In the genomic region with DNA sequence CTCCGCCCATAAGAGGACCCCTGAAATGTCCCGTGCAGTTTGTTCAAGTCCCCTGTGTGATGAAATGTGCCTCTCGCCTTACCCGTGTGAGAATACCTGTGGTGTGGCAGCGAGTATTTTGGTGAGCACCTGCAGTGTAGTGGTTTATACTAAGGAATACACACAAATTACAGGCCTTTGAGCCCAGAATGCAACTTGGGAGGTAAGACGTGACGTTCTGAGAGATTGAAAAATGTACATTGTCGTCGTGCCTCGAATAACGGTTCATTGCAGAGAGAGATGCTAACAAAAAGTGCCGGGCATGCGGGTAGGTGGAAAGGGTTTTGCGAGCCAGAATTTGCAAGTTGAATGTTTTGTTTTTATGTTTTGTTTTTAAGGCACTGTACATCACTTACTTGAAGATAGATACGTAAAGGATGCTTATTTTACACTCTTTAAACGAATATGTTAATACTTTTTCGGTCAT, we compare ENCODE assay signal across 8 cellular contexts. TPM values are rescaled to one million over a fixed set of nuclear protein-coding genes. Genes with fewer than 3 reads are reported as not detected.
DNase-seq lines count a peak whose midpoint lies in the region; ATAC-seq, FAIRE-seq and TF ChIP-seq lines count a peak whose summit lies in the region.

No MANE protein-coding gene starts in this region.

- H3K36me3 ChIP-seq in GM12878 (ENCODE audit: control insufficient read depth in 2 of 2, insufficient read depth in 2 of 2, low read length in 1 of 2) = peaks cover 0 to 3% of the 10 kb centered on the region in 2 experiments; a peak in 1 of 4 replicates

- no peaks in the 10 kb centered on the region for H3K9me3 ChIP-seq in AG04450 (ENCODE audit: control insufficient read depth, insufficient read depth, low read length)
- no peaks in the 10 kb centered on the region for H3K9me3 ChIP-seq in GM12878 (replicated peaks; ENCODE audit: control insufficient read depth, insufficient read depth, low read length)
- H3K9me3 ChIP-seq in mononuclear cell (ENCODE audit: low read depth, low read length) = no peaks in the 10 kb centered on the region

- 0% methylated on average over 17 of the region's 17 CpGs for WGBS in GM12878 (ENCODE audit: insufficient coverage, insufficient replicate concordance, low lambda C conversion rate, missing lambda C conversion rate)

- RAD21 ChIA-PET in GM12878 (lab: Charles Lee; ENCODE audit: unreplicated experiment) = interaction anchor here (1.1 to 1.6 kb wide), 4 partner anchors 31 to 120 kb away, joined by 3 to 14 read pairs (median 4); no protein-coding TSS in a partner anchor

- TF ChIP-seq EP300 in GM12878 (IDR thresholded peaks at IDR 0.05; ENCODE audit: borderline replicate concordance in 1 of 2, control insufficient read depth in 1 of 2, low read depth in 2 of 2, low read length in 2 of 2) = no peak

- peak overlapping the region; percentile 71 for H3K4me3 ChIP-seq in AG04450 (ENCODE audit: low read depth, low read length)
- H3K4me3 ChIP-seq in GM12878 = peak overlapping the region; percentile 86
- peak overlapping the region; percentile 95 for H3K4me3 ChIP-seq in mononuclear cell (ENCODE audit: low read length)

- H3K4me2 ChIP-seq in GM12878 (ENCODE audit: control insufficient read depth, insufficient read depth) = peak overlapping the region; percentile 61

- ATAC-seq in GM19324 (IDR thresholded peaks at IDR 0.05; ENCODE audit: low FRiP score, unreplicated experiment) (peak; percentile 27), GM12878 (peak; percentile 35)

- in situ Hi-C loops in GM12878 (cut with MboI) = loop anchor here (25.0 kb wide), 1 partner anchor 1822 kb away; the partner anchor contains the start of gene ROCK1

- H3K27me3 ChIP-seq in AG04450 (ENCODE audit: control insufficient read depth, insufficient read depth, low read length) = no peaks in the 10 kb centered on the region
- no peaks in the 10 kb centered on the region for H3K27me3 ChIP-seq in GM12878 (replicated peaks in 1 of 2; ENCODE audit: control insufficient read depth in 2 of 2, insufficient read depth in 2 of 2, low read length in 1 of 2)
- H3K27me3 ChIP-seq in mononuclear cell (ENCODE audit: insufficient read depth, low read length) = no peaks in the 10 kb centered on the region

- no peak for TF ChIP-seq RAD21 in GM12878 (IDR thresholded peaks at IDR 0.05; ENCODE audit: insufficient read depth, low read depth, low read length)

- intact Hi-C loops in GM12878 (cut with micrococcal nuclease; ENCODE audit: unreplicated experiment) = loop anchor here (2.0 to 10.0 kb wide), 5 partner anchors 45 to 571 kb away; partner anchors contain the start of genes CABLES1 and RMC1

- peak overlapping the region; percentile 91 for H3K27ac ChIP-seq in AG04450 (ENCODE audit: low read depth, low read length)
- H3K27ac ChIP-seq in GM12878 (ENCODE audit: control insufficient read depth, insufficient read depth) = peak overlapping the region; percentile 92

- POLR2A ChIA-PET in AG04450 (lab: Yijun Ruan, JAX) = no interaction called here
- POLR2A ChIA-PET in GM12878 (lab: Charles Lee) = interaction anchor here (1.5 kb wide), 1 partner anchor 44 kb away, joined by 11 read pairs; no protein-coding TSS in a partner anchor

- peaks cover 6% of the 10 kb centered on the region for H3K4me1 ChIP-seq in GM12878 (ENCODE audit: control insufficient read depth, insufficient read depth, low read length)
- peaks cover 19% of the 10 kb centered on the region for H3K4me1 ChIP-seq in mononuclear cell (ENCODE audit: insufficient read depth, low read length)

- CTCF ChIA-PET in AG04450 (lab: Charles Lee) = interaction anchor here (0.9 to 1.5 kb wide), 4 partner anchors 49 to 769 kb away, joined by 4 to 7 read pairs (median 4); no protein-coding TSS in a partner anchor
- CTCF ChIA-PET in GM12878 (lab: Yijun Ruan, JAX) = interaction anchor here (0.6 to 6.3 kb wide), 5 partner anchors 49 to 424 kb away, joined by 3 to 103 read pairs (median 3); no protein-coding TSS in a partner anchor

- peaks cover 28% of the 10 kb centered on the region for H3K79me2 ChIP-seq in GM12878 (ENCODE audit: control insufficient read depth, insufficient read depth, low read length)

- TF ChIP-seq POLR2A in GM12878 (IDR thresholded peaks at IDR 0.05; ENCODE audit: low read depth, low read length) = no peak

- H3K9ac ChIP-seq in GM12878 (ENCODE audit: control insufficient read depth, insufficient read depth, low read length) = peak overlapping the region; percentile 97

- SMC1A ChIA-PET in GM12878 (lab: Charles Lee; ENCODE audit: uncharacterized antibody, unreplicated experiment) = interaction anchor here (1.5 to 6.3 kb wide), 4 partner anchors 7 to 49 kb away, joined by 4 to 74 read pairs (median 29); no protein-coding TSS in a partner anchor

- H4K20me1 ChIP-seq in GM12878 (ENCODE audit: control insufficient read depth, insufficient read depth) = no peaks in the 10 kb centered on the region

- DNase-seq in AG04450 (ENCODE audit: low read depth, low spot score) (no peak), HS-27A (ENCODE audit: low read depth) (peak; percentile 2), GM12878 (ENCODE audit: low read depth, low spot score) (peak; percentile 32), ecto neural progenitor cell (ENCODE audit: low spot score) (no peak)
- DNase-seq in stimulated activated CD4-positive, alpha-beta T cell treated with anti-CD3 and anti-CD28 coated beads, Interleukin-15, amount 100 ng/mL, for 24 hours = no peak
- no peak for DNase-seq in activated effector memory CD4-positive, alpha-beta T cell treated with anti-CD3 and anti-CD28 coated beads, Interleukin-2, amount 50 U/mL, for 16 hours

- H2AFZ ChIP-seq in GM12878 (ENCODE audit: control insufficient read depth, low read depth, low read length) = peak overlapping the region; percentile 98

- BruUV-seq in GM12878 (replicated peaks; lab: Mats Ljungman, UMichigan) = TSS peak; percentile 74

- no peak for TF ChIP-seq CTCF in AG04450 (IDR thresholded peaks at IDR 0.05; ENCODE audit: low read depth, low read length)
- no peak for TF ChIP-seq CTCF in GM12878 (IDR thresholded peaks at IDR 0.05 in 2 of 3, conservative IDR thresholded peaks at IDR 0.05 in 1 of 3; ENCODE audit: control insufficient read depth in 2 of 3, extremely low read depth in 1 of 3, insufficient read depth in 1 of 3, low read depth in 3 of 3, low read length in 3 of 3)

- FAIRE-seq in GM12878 (lab: Jason Lieb, UNC) = no peak

TF ChIP-seq in GM12878, 131 proteins besides CTCF, POLR2A, EP300 and RAD21 (continues in another document):
- TF ChIP-seq RUNX3 (IDR thresholded peaks at IDR 0.05; ENCODE audit: low read length) = peak; percentile 39; the same call in 1 of the 2 replicates
- no peak for TF ChIP-seq BACH1 (IDR thresholded peaks at IDR 0.05; ENCODE audit: borderline replicate concordance)
- TF ChIP-seq CREM (IDR thresholded peaks at IDR 0.05; ENCODE audit: low read depth) = 0 out of 2 replicates have a peak, but pooled peaks have one; percentile 27
- TF ChIP-seq, protein P1, sequence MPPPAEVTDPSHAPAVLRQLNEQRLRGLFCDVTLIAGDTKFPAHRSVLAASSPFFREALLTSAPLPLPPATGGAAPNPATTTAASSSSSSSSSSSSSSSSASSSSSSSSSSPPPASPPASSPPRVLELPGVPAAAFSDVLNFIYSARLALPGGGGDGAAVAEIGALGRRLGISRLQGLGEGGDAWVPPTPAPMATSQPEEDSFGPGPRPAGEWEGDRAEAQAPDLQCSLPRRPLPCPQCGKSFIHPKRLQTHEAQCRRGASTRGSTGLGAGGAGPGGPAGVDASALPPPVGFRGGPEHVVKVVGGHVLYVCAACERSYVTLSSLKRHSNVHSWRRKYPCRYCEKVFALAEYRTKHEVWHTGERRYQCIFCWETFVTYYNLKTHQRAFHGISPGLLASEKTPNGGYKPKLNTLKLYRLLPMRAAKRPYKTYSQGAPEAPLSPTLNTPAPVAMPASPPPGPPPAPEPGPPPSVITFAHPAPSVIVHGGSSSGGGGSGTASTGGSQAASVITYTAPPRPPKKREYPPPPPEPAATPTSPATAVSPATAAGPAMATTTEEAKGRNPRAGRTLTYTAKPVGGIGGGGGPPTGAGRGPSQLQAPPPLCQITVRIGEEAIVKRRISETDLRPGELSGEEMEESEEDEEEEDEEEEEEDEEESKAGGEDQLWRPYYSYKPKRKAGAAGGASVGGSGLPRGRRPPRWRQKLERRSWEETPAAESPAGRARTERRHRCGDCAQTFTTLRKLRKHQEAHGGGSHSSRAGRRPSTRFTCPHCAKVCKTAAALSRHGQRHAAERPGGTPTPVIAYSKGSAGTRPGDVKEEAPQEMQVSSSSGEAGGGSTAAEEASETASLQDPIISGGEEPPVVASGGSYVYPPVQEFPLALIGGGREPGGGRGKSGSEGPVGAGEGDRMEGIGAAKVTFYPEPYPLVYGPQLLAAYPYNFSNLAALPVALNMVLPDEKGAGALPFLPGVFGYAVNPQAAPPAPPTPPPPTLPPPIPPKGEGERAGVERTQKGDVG (CRISPR knock-in tag; IDR thresholded peaks at IDR 0.05) = no peak

RNA-seq across cellular contexts. Expression of gene RBBP8, which starts 0.9 kb away (rescaled TPM):
- polyA plus RNA-seq in AG04450 (2011; rRNA removed) = 14.5 and 22.1 TPM in 2 replicates
- 5.4 and 12.2 TPM in 2 replicates for polyA minus RNA-seq in AG04450 (2011; rRNA and poly(A)+ RNA removed)
- 39.6 and 39.8 TPM in 2 replicates for total RNA-seq in GM12878 (2013; cell fraction: nucleolus; rRNA removed)
- total RNA-seq in GM12878 (2014; rRNA removed) = 53.8 and 83.5 TPM in 2 replicates
- 81.9 and 82.3 TPM in 2 replicates for total RNA-seq in GM12878 (2014; rRNA removed; fragmentation: Illumina TruSeq; extraction: Trizol)
- 65.0 and 66.6 TPM in 2 replicates for total RNA-seq in GM12878 (2021)
- 31.7 TPM for polyA plus RNA-seq in GM12878 (2011; ENCODE audit: low read depth)
- 70.8 and 108 TPM in 2 replicates for polyA plus RNA-seq in GM12878 (2011; rRNA removed)
- polyA plus RNA-seq in GM12878 (2011; cell fraction: cytosol; rRNA removed) = 26.0 and 30.7 TPM in 2 replicates
- polyA plus RNA-seq in GM12878 (2011; cell fraction: nucleus; rRNA removed) = 19.7 and 22.3 TPM in 2 replicates
- polyA plus RNA-seq in GM12878 (2012) = 25.0 and 29.8 TPM in 2 replicates
- 72.9 and 95.4 TPM in 2 replicates for polyA plus RNA-seq in GM12878 (2014; fragmentation: Illumina TruSeq; extraction: Trizol)
- polyA plus RNA-seq in GM12878 (2014; fragmentation: Nextera tagmentation; extraction: Ambion mirVana) = 10 to 100 TPM; 49.4 to 59.5 TPM
- polyA plus RNA-seq in GM12878 (2014; rRNA removed) = 32.7 and 46.2 TPM in 2 replicates
- 10 to 100 TPM; 70.8 to 81.4 TPM for polyA plus RNA-seq in GM12878 (2016; fragmentation: Nextera tagmentation; extraction: Ambion mirVana)
- 33.2 and 61.9 TPM in 2 replicates for polyA minus RNA-seq in GM12878 (2011; rRNA and poly(A)+ RNA removed)
- 26.9 and 37.1 TPM in 2 replicates for polyA minus RNA-seq in GM12878 (2011; cell fraction: cytosol; rRNA and poly(A)+ RNA removed)
- polyA minus RNA-seq in GM12878 (2011; cell fraction: nucleus; rRNA and poly(A)+ RNA removed) = 11.8 and 20.9 TPM in 2 replicates
- 19.3 TPM for total RNA-seq in mononuclear cell

Comparison
In these comparisons a context has a peak if more than half of its experiments do, and no peak if none do; other contexts are left out.
1. DNase-seq: peak in HS-27A (single experiment) and GM12878 (single experiment); none in AG04450 (single experiment), stimulated activated CD4-positive, alpha-beta T cell treated with anti-CD3 and anti-CD28 coated beads, Interleukin-15, amount 100 ng/mL, for 24 hours (single experiment), activated effector memory CD4-positive, alpha-beta T cell treated with anti-CD3 and anti-CD28 coated beads, Interleukin-2, amount 50 U/mL, for 16 hours (single experiment) and ecto neural progenitor cell (single experiment).
2. Peak in every context shown above with its lines, with median percentiles within 50 percentile points of each other: H3K4me3 ChIP-seq.